ENCODE assay signal across 20 cellular contexts in genomic region chr1:200638073-200638472, GRCh38. TPM values are rescaled to one million over a fixed set of nuclear protein-coding genes. Genes with fewer than 3 reads are reported as not detected.
DNase-seq lines count a peak whose midpoint lies in the region; ATAC-seq, FAIRE-seq and TF ChIP-seq lines count a peak whose summit lies in the region.
"Had no signal": no experiment of that assay in that cellular context is flagged by ENCODE, and none has a peak within 500 bp of the region (broad histone marks: within the 10 kb centered on the region; RNA-seq: fewer than 3 reads in every experiment).

No MANE protein-coding gene starts in this region.

- CTCF ChIA-PET in activated CD4-positive, alpha-beta T cell treated with anti-CD3 and anti-CD28 coated beads for 36 hours (lab: Charles Lee), result no interaction called here
- CTCF ChIA-PET in endothelial cell of umbilical vein (lab: Charles Lee), result interaction anchor here (1.1 kb wide), 1 partner anchor 16 kb away, joined by 3 read pairs; no protein-coding TSS in a partner anchor

- POLR2A ChIA-PET in activated CD4-positive, alpha-beta T cell treated with anti-CD3 and anti-CD28 coated beads for 36 hours (lab: Charles Lee), result no interaction called here
- POLR2A ChIA-PET in endothelial cell of umbilical vein (lab: Charles Lee), result no interaction called here

- H3K27me3 Mint-ChIP-seq in activated CD4-positive, alpha-beta T cell treated with anti-CD3 and anti-CD28 coated beads for 36 hours, result no peaks in the 10 kb centered on the region
- H3K27me3 Mint-ChIP-seq in stimulated activated naive B cell treated with anti-CD40 and anti-IgM and Interleukin-4, amounts not matched to agents 10 μg/mL and 1 μg/mL and 100 μg/mL, for 72 hours, result no peaks in the 10 kb centered on the region

- DNase-seq in activated CD4-positive, alpha-beta T cell treated with anti-CD3 and anti-CD28 coated beads for 36 hours, result no peak
- DNase-seq in activated CD4-positive, alpha-beta T cell treated with anti-CD3 and anti-CD28 coated beads, Interleukin-2, amount 50 U/mL, for 1 hour, result no peak
- DNase-seq in SK-MEL-5 (ENCODE audit: low read depth, low spot score) (peak; percentile 10), endothelial cell of umbilical vein (ENCODE audit: low read depth, low spot score) (no peak), smooth muscle cell (lab: John Stamatoyannopoulos, UW; ENCODE audit: unreplicated experiment) (no peak)
- no peak for DNase-seq in stimulated activated naive B cell treated with anti-CD40 and anti-IgM and Interleukin-4, amounts not matched to agents 10 μg/mL and 1 μg/mL and 100 μg/mL, for 72 hours
- DNase-seq: DMS153, EL, GM23248, MM.1S, NCI-H1105 treated with DMSO at 0.1 percent for 48 hours, NCI-H187 treated with DMSO at 0.1 percent for 48 hours, NCI-H2171 had no signal

- peak overlapping the region; percentile 13 for H2AFZ ChIP-seq in endothelial cell of umbilical vein (ENCODE audit: low read depth, low read length)
- peak overlapping the region; percentile 33 for H2AFZ ChIP-seq in smooth muscle cell (ENCODE audit: low read depth)
- H2AFZ ChIP-seq: GM23248 had no signal

- no peaks in the 10 kb centered on the region for H3K9me3 ChIP-seq in endothelial cell of umbilical vein (replicated peaks; ENCODE audit: control insufficient read depth, insufficient read depth, low read length)
- no peaks in the 10 kb centered on the region for H3K9me3 ChIP-seq in smooth muscle cell (replicated peaks; ENCODE audit: low read depth)
- H3K9me3 ChIP-seq: BLaER1 treated with 17β-estradiol and CSF1 and Interleukin-3, amounts not matched to agents 10 nM and 100 nM had no signal

- no peak overlapping the region for H3K4me3 ChIP-seq in endothelial cell of umbilical vein (replicated peaks in 1 of 3; ENCODE audit: insufficient read depth in 1 of 3, low read depth in 1 of 3, low read length in 3 of 3)
- H3K4me3 ChIP-seq in smooth muscle cell, result no peak overlapping the region
- H3K4me3 ChIP-seq: BLaER1 treated with 17β-estradiol and CSF1 and Interleukin-3, amounts not matched to agents 10 nM and 100 nM; GM23248; SK-N-MC had no signal

- ATAC-seq in activated CD4-positive, alpha-beta T cell treated with anti-CD3 and anti-CD28 coated beads for 36 hours, result no peak
- no peak for ATAC-seq in GM21447 (IDR thresholded peaks at IDR 0.05; ENCODE audit: unreplicated experiment)
- ATAC-seq in stimulated activated naive B cell treated with anti-CD40 and anti-IgM and Interleukin-4, amounts not matched to agents 10 μg/mL and 1 μg/mL and 100 μg/mL, for 72 hours (replicated peaks), result no peak
- no peak for ATAC-seq in GM19463 (IDR thresholded peaks at IDR 0.05; ENCODE audit: unreplicated experiment)

- no peak overlapping the region for H3K27ac ChIP-seq in endothelial cell of umbilical vein (ENCODE audit: insufficient read depth, low read depth, low read length)
- H3K27ac ChIP-seq in smooth muscle cell (ENCODE audit: low read depth), result no peak overlapping the region
- H3K27ac ChIP-seq: 22Rv1, GM23248, HL-60, KMS-11, SK-N-MC had no signal

- intact Hi-C loops in activated CD4-positive, alpha-beta T cell treated with anti-CD3 and anti-CD28 coated beads for 36 hours (cut with DNase I, micrococcal nuclease), result no loop called here
- intact Hi-C loops in endothelial cell of umbilical vein (cut with micrococcal nuclease), result no loop called here

- no peak for FAIRE-seq in endothelial cell of umbilical vein (lab: Jason Lieb, UNC)

- H3K36me3 ChIP-seq in endothelial cell of umbilical vein (ENCODE audit: control insufficient read depth in 2 of 2, extremely low read depth in 1 of 2, insufficient read depth in 2 of 2, low read length in 2 of 2) (no peaks in the 10 kb centered on the region), smooth muscle cell (ENCODE audit: low read depth) (no peaks in the 10 kb centered on the region)

- in situ Hi-C loops in SK-MEL-5 (cut with HindIII; ENCODE audit: low pct_unique_long_range_greater_than_20kb, low sequenced_read_pairs), result no loop called here

- H3K4me2 ChIP-seq in endothelial cell of umbilical vein (ENCODE audit: insufficient read depth, low read length) (no peak overlapping the region), smooth muscle cell (no peak overlapping the region)
- H3K4me2 ChIP-seq: KMS-11 had no signal

- 83% methylated on average over 7 of the region's 7 CpGs for WGBS in smooth muscle cell (ENCODE audit: low lambda C conversion rate)

- H4K20me1 ChIP-seq in endothelial cell of umbilical vein (replicated peaks; ENCODE audit: control insufficient read depth, extremely low read depth, insufficient read depth, low read length) (no peaks in the 10 kb centered on the region), smooth muscle cell (ENCODE audit: low read depth) (no peaks in the 10 kb centered on the region)
- H4K20me1 ChIP-seq: BLaER1 treated with 17β-estradiol and CSF1 and Interleukin-3, amounts not matched to agents 10 nM and 100 nM had no signal

- H3K4me3 Mint-ChIP-seq in activated CD4-positive, alpha-beta T cell treated with anti-CD3 and anti-CD28 coated beads for 36 hours, result no peak overlapping the region
- H3K4me3 Mint-ChIP-seq in stimulated activated naive B cell treated with anti-CD40 and anti-IgM and Interleukin-4, amounts not matched to agents 10 μg/mL and 1 μg/mL and 100 μg/mL, for 72 hours, result no peak overlapping the region

- no peak for TF ChIP-seq POLR2A in endothelial cell of umbilical vein (IDR thresholded peaks at IDR 0.05; ENCODE audit: low read depth, low read length)

- peak overlapping the region; percentile 10 for H3K27ac Mint-ChIP-seq in activated CD4-positive, alpha-beta T cell treated with anti-CD3 and anti-CD28 coated beads for 36 hours
- no peak overlapping the region for H3K27ac Mint-ChIP-seq in stimulated activated naive B cell treated with anti-CD40 and anti-IgM and Interleukin-4, amounts not matched to agents 10 μg/mL and 1 μg/mL and 100 μg/mL, for 72 hours

- H3K27me3 ChIP-seq in endothelial cell of umbilical vein (ENCODE audit: control insufficient read depth in 2 of 2, insufficient read depth in 2 of 2, low read length in 2 of 2) (no peaks in the 10 kb centered on the region), smooth muscle cell (ENCODE audit: low read depth) (no peaks in the 10 kb centered on the region)
- H3K27me3 ChIP-seq: BLaER1 treated with 17β-estradiol and CSF1 and Interleukin-3, amounts not matched to agents 10 nM and 100 nM had no signal

- H3F3A ChIP-seq in smooth muscle cell (ENCODE audit: low read depth), result peaks cover 3% of the 10 kb centered on the region

- no peaks in the 10 kb centered on the region for H3K79me2 ChIP-seq in endothelial cell of umbilical vein (ENCODE audit: control insufficient read depth, insufficient read depth, low read length)
- no peaks in the 10 kb centered on the region for H3K79me2 ChIP-seq in smooth muscle cell (ENCODE audit: low read depth)

- no peaks in the 10 kb centered on the region for H3K9me3 Mint-ChIP-seq in activated CD4-positive, alpha-beta T cell treated with anti-CD3 and anti-CD28 coated beads for 36 hours (ENCODE audit: low read depth)
- H3K9me3 Mint-ChIP-seq in stimulated activated naive B cell treated with anti-CD40 and anti-IgM and Interleukin-4, amounts not matched to agents 10 μg/mL and 1 μg/mL and 100 μg/mL, for 72 hours, result no peaks in the 10 kb centered on the region

- no peaks in the 10 kb centered on the region for H3K36me3 Mint-ChIP-seq in activated CD4-positive, alpha-beta T cell treated with anti-CD3 and anti-CD28 coated beads for 36 hours (ENCODE audit: low read depth)
- peaks cover 2 to 7% of the 10 kb centered on the region in 2 donors for H3K36me3 Mint-ChIP-seq in stimulated activated naive B cell treated with anti-CD40 and anti-IgM and Interleukin-4, amounts not matched to agents 10 μg/mL and 1 μg/mL and 100 μg/mL, for 72 hours

- dilution Hi-C loops in endothelial cell of umbilical vein (cut with MboI; ENCODE audit: extremely low pct_ligation_motif_present, low sequenced_read_pairs), result no loop called here

- BruUV-seq in endothelial cell of umbilical vein (replicated peaks; lab: Mats Ljungman, UMichigan), result no TSS peak

- H3K9me1 ChIP-seq in endothelial cell of umbilical vein (replicated peaks; ENCODE audit: control insufficient read depth, extremely low read depth, insufficient read depth, low read length), result no peaks in the 10 kb centered on the region

- H3K4me1 Mint-ChIP-seq in activated CD4-positive, alpha-beta T cell treated with anti-CD3 and anti-CD28 coated beads for 36 hours, result peaks cover 7% of the 10 kb centered on the region
- peaks cover 4 to 10% of the 10 kb centered on the region in 2 donors for H3K4me1 Mint-ChIP-seq in stimulated activated naive B cell treated with anti-CD40 and anti-IgM and Interleukin-4, amounts not matched to agents 10 μg/mL and 1 μg/mL and 100 μg/mL, for 72 hours

- H3K4me1 ChIP-seq in endothelial cell of umbilical vein (ENCODE audit: control insufficient read depth, extremely low read depth, insufficient read depth, low read length) (peaks cover 14% of the 10 kb centered on the region), smooth muscle cell (ENCODE audit: low read depth) (no peaks in the 10 kb centered on the region)

- TF ChIP-seq CTCF in endothelial cell of umbilical vein (IDR thresholded peaks at IDR 0.05; ENCODE audit: extremely low read depth in 1 of 2, insufficient read depth in 1 of 2, low read depth in 1 of 2, low read length in 2 of 2), result no peak
- no peak for TF ChIP-seq CTCF in smooth muscle cell (IDR thresholded peaks at IDR 0.05; ENCODE audit: borderline replicate concordance, insufficient read depth, poor library complexity, severe bottlenecking)

- no peak overlapping the region for H3K9ac ChIP-seq in endothelial cell of umbilical vein (replicated peaks; ENCODE audit: extremely low read depth, insufficient read depth, low read length)
- no peak overlapping the region for H3K9ac ChIP-seq in smooth muscle cell (ENCODE audit: low read depth)
- H3K9ac ChIP-seq: BLaER1 treated with 17β-estradiol and CSF1 and Interleukin-3, amounts not matched to agents 10 nM and 100 nM; GM23248; KMS-11 had no signal

RNA-seq across cellular contexts. Expression of gene KIF14, which starts 17.5 kb away (rescaled TPM):
- total RNA-seq in activated CD4-positive, alpha-beta T cell treated with anti-CD3 and anti-CD28 coated beads for 36 hours, result 10 to 100 TPM; 14.8 to 14.9 TPM
- 8.7 and 10.2 TPM in 2 replicates for total RNA-seq in SK-MEL-5 (2014; rRNA removed; shearing (Covaris generic))
- 6.9 and 9.6 TPM in 2 replicates for polyA plus RNA-seq in SK-MEL-5 (2015; cell fraction: cytosol; rRNA removed)
- polyA plus RNA-seq in SK-MEL-5 (2015; cell fraction: nucleus; rRNA removed), result 7.6 and 8.3 TPM in 2 replicates
- total RNA-seq in endothelial cell of umbilical vein, result 12.6 and 13.8 TPM in 2 replicates
- 1.0 and 1.5 TPM in 2 replicates for polyA plus RNA-seq in endothelial cell of umbilical vein
- polyA plus RNA-seq in endothelial cell of umbilical vein (2011; cell fraction: cytosol; rRNA removed), result 2.7 and 2.8 TPM in 2 replicates
- polyA plus RNA-seq in endothelial cell of umbilical vein (2011; cell fraction: nucleus; rRNA removed), result 4.9 and 9.2 TPM in 2 replicates
- polyA plus RNA-seq in endothelial cell of umbilical vein (2012), result 3.1 and 7.2 TPM in 2 replicates
- 2.5 and 2.9 TPM in 2 replicates for polyA minus RNA-seq in endothelial cell of umbilical vein
- 17.1 TPM for polyA minus RNA-seq in endothelial cell of umbilical vein (2011; cell fraction: cytosol; rRNA and poly(A)+ RNA removed)
- polyA minus RNA-seq in endothelial cell of umbilical vein (2011; cell fraction: nucleus; rRNA and poly(A)+ RNA removed), result 4.7 and 8.8 TPM in 2 replicates
- total RNA-seq in smooth muscle cell, result 1.3 and 2.5 TPM in 2 replicates
- 0.76 and 0.93 TPM in 2 replicates for polyA plus RNA-seq in smooth muscle cell

RNA-seq across cellular contexts. Expression of gene DDX59, which starts 31.6 kb away (rescaled TPM):
- 10 to 100 TPM; 17.4 to 19.4 TPM for total RNA-seq in activated CD4-positive, alpha-beta T cell treated with anti-CD3 and anti-CD28 coated beads for 36 hours
- 32.4 and 36.7 TPM in 2 replicates for total RNA-seq in SK-MEL-5 (2014; rRNA removed; shearing (Covaris generic))
- polyA plus RNA-seq in SK-MEL-5 (2015; cell fraction: cytosol; rRNA removed), result 27.8 and 28.2 TPM in 2 replicates
- 33.1 and 43.6 TPM in 2 replicates for polyA plus RNA-seq in SK-MEL-5 (2015; cell fraction: nucleus; rRNA removed)
- 17.6 and 17.7 TPM in 2 replicates for total RNA-seq in endothelial cell of umbilical vein
- 6.6 and 8.1 TPM in 2 replicates for polyA plus RNA-seq in endothelial cell of umbilical vein
- polyA plus RNA-seq in endothelial cell of umbilical vein (2011; cell fraction: cytosol; rRNA removed), result 9.5 and 11.2 TPM in 2 replicates
- polyA plus RNA-seq in endothelial cell of umbilical vein (2011; cell fraction: nucleus; rRNA removed), result 13.4 and 18.5 TPM in 2 replicates
- 7.2 and 10.8 TPM in 2 replicates for polyA plus RNA-seq in endothelial cell of umbilical vein (2012)
- polyA minus RNA-seq in endothelial cell of umbilical vein, result 5.6 and 11.1 TPM in 2 replicates
- 24.7 TPM for polyA minus RNA-seq in endothelial cell of umbilical vein (2011; cell fraction: cytosol; rRNA and poly(A)+ RNA removed)
- 9.5 and 11.3 TPM in 2 replicates for polyA minus RNA-seq in endothelial cell of umbilical vein (2011; cell fraction: nucleus; rRNA and poly(A)+ RNA removed)
- total RNA-seq in smooth muscle cell, result 21.8 and 22.5 TPM in 2 replicates
- polyA plus RNA-seq in smooth muscle cell, result 7.7 and 12.4 TPM in 2 replicates
